ENCODE assay signal across 9 cellular contexts in the genomic region with DNA sequence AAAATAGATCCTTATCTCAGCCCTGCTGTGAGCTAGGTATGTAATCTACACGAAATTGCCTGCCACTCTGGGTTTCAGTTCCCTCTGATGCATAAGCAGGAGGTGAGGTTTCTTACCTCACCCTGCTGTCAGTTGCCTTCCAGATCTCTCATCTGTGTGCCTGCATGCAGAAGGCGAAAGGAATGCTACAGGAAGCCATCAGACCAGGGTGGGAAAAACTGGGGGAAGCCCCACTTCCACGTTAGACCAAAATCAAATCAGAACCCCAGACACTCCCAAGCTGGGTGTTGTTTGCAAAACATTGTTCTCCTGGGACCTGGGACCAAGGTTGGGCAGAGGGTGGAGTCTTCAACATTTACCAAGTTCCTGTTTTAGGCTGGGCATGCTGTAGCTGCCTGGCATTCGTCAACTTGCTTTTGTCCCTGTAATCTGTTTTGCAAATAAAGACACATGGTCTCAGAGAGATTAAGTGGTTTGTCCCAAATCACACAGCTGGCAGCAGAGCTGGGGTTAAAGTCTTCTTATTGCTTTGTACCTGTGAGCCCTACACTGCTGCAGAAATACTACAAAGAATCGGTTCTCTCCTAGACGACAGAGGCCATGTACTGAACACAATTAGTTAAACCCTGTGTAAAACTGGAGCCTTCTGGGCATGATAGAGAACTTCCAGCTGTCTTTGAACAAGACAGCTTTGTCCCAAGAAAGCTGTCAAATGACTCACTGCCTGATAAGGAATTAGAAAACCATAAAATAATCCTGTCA.
DNase-seq lines count a peak whose midpoint lies in the region; ATAC-seq and TF ChIP-seq lines count a peak whose summit lies in the region.
"Had no signal": no experiment of that assay in that cellular context is flagged by ENCODE, and none has a peak within 500 bp of the region (broad histone marks: within the 10 kb centered on the region; RNA-seq: fewer than 3 reads in every experiment).

No MANE protein-coding gene starts in this region.

- no peak for TF ChIP-seq POLR2A in gastroesophageal sphincter (IDR thresholded peaks at IDR 0.05)

- H3K4me1 Mint-ChIP-seq in Calu3 (ENCODE audit: low read depth, unreplicated experiment): peaks cover 16% of the 10 kb centered on the region

- H3K9me3 Mint-ChIP-seq in Calu3 (ENCODE audit: low read depth, unreplicated experiment): no peaks in the 10 kb centered on the region

- H3K36me3 Mint-ChIP-seq in Calu3 (ENCODE audit: insufficient read depth, unreplicated experiment): no peaks in the 10 kb centered on the region

- no peaks in the 10 kb centered on the region for H3K4me1 ChIP-seq in gastroesophageal sphincter

- H3K36me3 ChIP-seq in gastroesophageal sphincter: no peaks in the 10 kb centered on the region

- peak; percentile 95 for ATAC-seq in GM19351 (IDR thresholded peaks at IDR 0.05; ENCODE audit: unreplicated experiment)
- ATAC-seq in esophagus mucosa: peak; percentile 92
- no peak for ATAC-seq in HG02763 (IDR thresholded peaks at IDR 0.05; ENCODE audit: unreplicated experiment)
- ATAC-seq in gastroesophageal sphincter: no peak

- no peak for TF ChIP-seq CTCF in Calu3 (IDR thresholded peaks at IDR 0.05; ENCODE audit: unreplicated experiment)
- TF ChIP-seq CTCF in gastroesophageal sphincter (IDR thresholded peaks at IDR 0.05): no peak

- H3K27ac ChIP-seq in gastroesophageal sphincter: no peak overlapping the region

- H3K9me3 ChIP-seq in gastroesophageal sphincter: peaks cover 0 to 17% (median 0%) of the 10 kb centered on the region in 3 donors

- no TSS peak for BruUV-seq in Calu3 (replicated peaks; lab: Mats Ljungman, UMichigan)

- no peaks in the 10 kb centered on the region for H3K27me3 ChIP-seq in gastroesophageal sphincter

- no peak for TF ChIP-seq EP300 in gastroesophageal sphincter (IDR thresholded peaks at IDR 0.05)

- CTCF ChIA-PET in Calu3 (lab: Charles Lee): interaction anchor here (0.9 kb wide), 1 partner anchor 69 kb away, joined by 3 read pairs; no protein-coding TSS in a partner anchor

- peak overlapping the region; percentile 20 for H3K4me3 Mint-ChIP-seq in Calu3 (ENCODE audit: low read depth, unreplicated experiment)

- peak overlapping the region; percentile 58 for H3K27ac Mint-ChIP-seq in Calu3 (ENCODE audit: unreplicated experiment)

- H3K4me3 ChIP-seq in gastroesophageal sphincter: no peak overlapping the region

- DNase-seq in Calu3 (peak; percentile 59), NCI-H82 (lab: John Stamatoyannopoulos, UW) (peak; percentile 80), NCI-H1694 treated with DMSO at 0.1 percent for 48 hours (lab: John Stamatoyannopoulos, UW) (no peak), NCI-H187 treated with DMSO at 0.1 percent for 48 hours (lab: John Stamatoyannopoulos, UW) (no peak)
- DNase-seq: posterior cingulate gyrus had no signal

- intact Hi-C loops in Calu3 (cut with micrococcal nuclease; ENCODE audit: unreplicated experiment): no loop called here

- WGBS in gastroesophageal sphincter (ENCODE audit: low coverage in 1 of 2), 2 donors: 26 to 49% methylated on average over 3 to 5 of the region's 6 CpGs

- H3K27me3 Mint-ChIP-seq in Calu3 (ENCODE audit: unreplicated experiment): no peaks in the 10 kb centered on the region

Comparison
In these comparisons a context has a peak if more than half of its experiments do, and no peak if none do; other contexts are left out.
1. DNase-seq: peak in Calu3 (single experiment) and NCI-H82 (single experiment); none in NCI-H1694 treated with DMSO at 0.1 percent for 48 hours (single experiment) and NCI-H187 treated with DMSO at 0.1 percent for 48 hours (single experiment).
2. ATAC-seq: peak in GM19351 (single experiment) and esophagus mucosa (single experiment); none in HG02763 (single experiment) and gastroesophageal sphincter (single experiment).